17 cellular contexts compared by ENCODE assay signal in the genomic region with DNA sequence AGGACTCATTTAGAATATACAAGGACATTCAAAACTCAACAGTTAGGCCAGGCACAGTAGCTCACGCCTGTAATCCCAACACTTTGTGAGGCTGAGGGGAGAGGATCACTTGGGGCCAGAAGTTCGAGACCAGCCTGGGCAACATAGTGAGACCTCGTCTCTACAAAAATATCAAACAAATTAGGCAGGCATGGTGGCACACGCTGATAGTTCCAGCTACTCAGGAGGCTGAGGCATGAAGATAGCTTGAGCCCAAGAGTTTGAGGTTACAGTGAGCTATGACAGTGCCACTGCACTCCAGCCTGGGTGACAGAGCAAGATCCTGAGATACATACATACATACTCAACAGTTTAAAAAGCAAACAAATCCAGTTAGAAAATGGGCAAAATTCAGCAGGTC. TPM values are rescaled to one million over a fixed set of nuclear protein-coding genes. Genes with fewer than 3 reads are reported as not detected.
DNase-seq lines count a peak whose midpoint lies in the region; ATAC-seq, FAIRE-seq and TF ChIP-seq lines count a peak whose summit lies in the region.
"Had no signal": no experiment of that assay in that cellular context is flagged by ENCODE, and none has a peak within 500 bp of the region (broad histone marks: within the 10 kb centered on the region; RNA-seq: fewer than 3 reads in every experiment).

No MANE protein-coding gene starts in this region.

- CTCF ChIA-PET in activated B cell treated with CpG ODN at 0.5 μM for 24 hours (lab: Charles Lee), result interaction anchor here (1.4 kb wide), 1 partner anchor 22 kb away, joined by 4 read pairs; no protein-coding TSS in a partner anchor

- H3K9me3 Mint-ChIP-seq in activated T-cell treated with anti-CD3 and anti-CD28 coated beads, Interleukin-2, amount 50 U/mL, for 72 hours, result no peaks in the 10 kb centered on the region
- no peaks in the 10 kb centered on the region for H3K9me3 Mint-ChIP-seq in activated T-cell treated with anti-CD3 and anti-CD28 coated beads, Interleukin-2, amount 50 U/mL, for 4 hours
- H3K9me3 Mint-ChIP-seq in activated B cell treated with CpG ODN at 0.5 μM for 24 hours, result no peaks in the 10 kb centered on the region
- H3K9me3 Mint-ChIP-seq: CD8-positive, alpha-beta T cell; H9 had no signal

- POLR2A ChIA-PET in activated B cell treated with CpG ODN at 0.5 μM for 24 hours (lab: Charles Lee), result interaction anchor here (0.5 to 2.4 kb wide), 6 partner anchors 10 to 168 kb away, joined by 3 to 7 read pairs (median 3); no protein-coding TSS in a partner anchor

- no peak for ATAC-seq in activated T-cell treated with anti-CD3 and anti-CD28 coated beads, Interleukin-2, amount 50 U/mL, for 72 hours (replicated peaks in 1 of 2)
- no peak for ATAC-seq in activated T-cell treated with anti-CD3 and anti-CD28 coated beads, Interleukin-2, amount 50 U/mL, for 4 hours
- no peak for ATAC-seq in activated B cell treated with CpG ODN at 0.5 μM for 24 hours (ENCODE audit: low read depth)
- ATAC-seq in HG03175 (IDR thresholded peaks at IDR 0.05; ENCODE audit: unreplicated experiment), result no peak
- no peak for ATAC-seq in HG02870 (IDR thresholded peaks at IDR 0.05; ENCODE audit: unreplicated experiment)
- ATAC-seq in HG03521 (IDR thresholded peaks at IDR 0.05; ENCODE audit: unreplicated experiment), result no peak
- ATAC-seq: CD8-positive, alpha-beta T cell had no signal

- no peaks in the 10 kb centered on the region for H3K27me3 Mint-ChIP-seq in activated T-cell treated with anti-CD3 and anti-CD28 coated beads, Interleukin-2, amount 50 U/mL, for 72 hours (ENCODE audit: low read depth)
- no peaks in the 10 kb centered on the region for H3K27me3 Mint-ChIP-seq in activated T-cell treated with anti-CD3 and anti-CD28 coated beads, Interleukin-2, amount 50 U/mL, for 4 hours (ENCODE audit: low read depth)
- no peaks in the 10 kb centered on the region for H3K27me3 Mint-ChIP-seq in activated B cell treated with CpG ODN at 0.5 μM for 24 hours

- H3K27ac Mint-ChIP-seq in activated T-cell treated with anti-CD3 and anti-CD28 coated beads, Interleukin-2, amount 50 U/mL, for 72 hours, result peak overlapping the region; percentile 45
- H3K27ac Mint-ChIP-seq in activated B cell treated with CpG ODN at 0.5 μM for 24 hours, result peak overlapping the region; percentile 32
- H3K27ac Mint-ChIP-seq: CD8-positive, alpha-beta T cell had no signal

- FAIRE-seq in D721Med (lab: Jason Lieb, UNC), result no peak

- peaks cover 57% of the 10 kb centered on the region for H3K4me1 Mint-ChIP-seq in activated T-cell treated with anti-CD3 and anti-CD28 coated beads, Interleukin-2, amount 50 U/mL, for 72 hours (ENCODE audit: low read depth)
- peaks cover 39% of the 10 kb centered on the region for H3K4me1 Mint-ChIP-seq in activated T-cell treated with anti-CD3 and anti-CD28 coated beads, Interleukin-2, amount 50 U/mL, for 4 hours (ENCODE audit: low read depth)
- peaks cover 70% of the 10 kb centered on the region for H3K4me1 Mint-ChIP-seq in activated B cell treated with CpG ODN at 0.5 μM for 24 hours

- DNase-seq in activated T-cell treated with anti-CD3 and anti-CD28 coated beads, Interleukin-2, amount 50 U/mL, for 72 hours, result no peak
- no peak for DNase-seq in activated T-cell treated with anti-CD3 and anti-CD28 coated beads, Interleukin-2, amount 50 U/mL, for 4 hours
- no peak for DNase-seq in activated B cell treated with CpG ODN at 0.5 μM for 24 hours
- peak; percentile 47 for DNase-seq in mesenteric fat pad (ENCODE audit: low spot score)
- no peak for DNase-seq in D721Med (ENCODE audit: insufficient read length, low spot score)
- DNase-seq: DMS79 treated with DMSO at 0.1 percent for 48 hours, H9, NCI-H1048, NCI-H146, NCI-H2081, NCI-H510A, NCI-H774, PC-9 had no signal

- TF ChIP-seq CTCF in activated B cell treated with CpG ODN at 0.5 μM for 24 hours (IDR thresholded peaks at IDR 0.05), result no peak
- no peak for TF ChIP-seq CTCF in D721Med (IDR thresholded peaks at IDR 0.05; ENCODE audit: insufficient read depth, missing control alignments)

- peaks cover 0 to 2% of the 10 kb centered on the region in 2 donors for H3K36me3 Mint-ChIP-seq in activated T-cell treated with anti-CD3 and anti-CD28 coated beads, Interleukin-2, amount 50 U/mL, for 72 hours (ENCODE audit: insufficient read depth in 2 of 2)
- peaks cover 7% of the 10 kb centered on the region for H3K36me3 Mint-ChIP-seq in activated T-cell treated with anti-CD3 and anti-CD28 coated beads, Interleukin-2, amount 50 U/mL, for 4 hours (ENCODE audit: insufficient read depth)
- peaks cover 12% of the 10 kb centered on the region for H3K36me3 Mint-ChIP-seq in activated B cell treated with CpG ODN at 0.5 μM for 24 hours (ENCODE audit: low read depth)

- intact Hi-C loops in activated B cell treated with CpG ODN at 0.5 μM for 24 hours (cut with micrococcal nuclease), result loop anchor here (2.0 kb wide), 1 partner anchor 14 kb away; no protein-coding TSS in a partner anchor

- peak overlapping the region in 1 of 2 donors; percentile 49 for H3K4me3 Mint-ChIP-seq in activated T-cell treated with anti-CD3 and anti-CD28 coated beads, Interleukin-2, amount 50 U/mL, for 72 hours
- H3K4me3 Mint-ChIP-seq in activated T-cell treated with anti-CD3 and anti-CD28 coated beads, Interleukin-2, amount 50 U/mL, for 4 hours, result no peak overlapping the region
- no peak overlapping the region for H3K4me3 Mint-ChIP-seq in activated B cell treated with CpG ODN at 0.5 μM for 24 hours
- H3K4me3 Mint-ChIP-seq: CD8-positive, alpha-beta T cell; H9 had no signal

RNA-seq across cellular contexts. Expression of gene GNA12, which starts 44.9 kb away (rescaled TPM):
- 10 to 100 TPM; 37.0 to 46.6 TPM for total RNA-seq in activated T-cell treated with anti-CD3 and anti-CD28 coated beads, Interleukin-2, amount 50 U/mL, for 72 hours
- 10 to 100 TPM; 23.7 to 25.7 (median 25.0) TPM for total RNA-seq in activated T-cell treated with anti-CD3 and anti-CD28 coated beads, Interleukin-2, amount 50 U/mL, for 4 hours
- total RNA-seq in activated B cell treated with CpG ODN at 0.5 μM for 24 hours (52.3 and 54.6 TPM in 2 replicates), mesenteric fat pad (70.1 TPM)
